In the genomic region with DNA sequence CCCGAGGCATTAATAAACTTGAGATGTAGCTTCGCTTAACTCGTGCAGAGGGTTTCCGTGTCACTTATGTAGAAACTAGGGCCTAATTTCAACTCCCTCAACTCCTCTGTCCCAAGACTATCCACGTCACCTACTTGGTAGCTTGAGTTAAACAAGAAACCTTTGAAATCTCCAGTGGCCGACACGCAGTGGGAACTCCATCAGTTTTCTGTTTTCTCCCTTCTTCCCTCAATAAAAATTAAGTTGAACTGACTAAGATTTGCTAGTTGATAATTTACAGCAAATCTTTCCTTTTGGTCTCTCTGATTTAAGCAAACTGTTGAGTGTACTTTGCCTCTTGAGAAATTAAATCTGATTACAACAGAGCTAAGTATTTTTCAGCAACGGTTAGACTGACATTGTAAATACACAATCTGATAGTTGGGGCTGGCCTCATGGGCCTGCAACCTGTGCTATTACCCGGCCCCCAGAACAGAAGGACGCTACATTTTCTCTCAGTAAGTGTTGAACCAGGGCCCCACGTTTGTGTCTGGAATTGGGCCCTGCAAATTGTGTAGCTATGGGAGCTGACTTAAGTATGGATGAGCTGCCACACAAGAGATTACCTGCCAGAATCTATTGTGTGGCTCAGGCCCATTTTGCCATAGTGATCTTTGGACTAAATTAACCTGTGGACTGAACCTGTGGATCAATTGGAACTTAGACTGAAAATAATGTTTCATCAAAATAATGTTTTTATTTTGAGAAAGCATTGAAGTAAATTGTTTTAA, we compare ENCODE assay signal across 8 cellular contexts. TPM values are rescaled to one million over a fixed set of nuclear protein-coding genes. Genes with fewer than 3 reads are reported as not detected.
DNase-seq lines count a peak whose midpoint lies in the region; ATAC-seq and TF ChIP-seq lines count a peak whose summit lies in the region.

No MANE protein-coding gene starts in this region.

- H3K4ac ChIP-seq in IMR-90 (ENCODE audit: low read depth, low read length), result peak overlapping the region; percentile 91

- H3K9me3 ChIP-seq in IMR-90 (ENCODE audit: control insufficient read depth, insufficient read depth, low read length), result no peaks in the 10 kb centered on the region
- no peaks in the 10 kb centered on the region for H3K9me3 ChIP-seq in body of pancreas
- no peaks in the 10 kb centered on the region for H3K9me3 ChIP-seq in lower lobe of right lung
- H3K9me3 ChIP-seq in transverse colon, result no peaks in the 10 kb centered on the region

- H3K36me3 ChIP-seq in ACC112 (ENCODE audit: insufficient read depth, low read length) (no peaks in the 10 kb centered on the region), IMR-90 (ENCODE audit: control insufficient read depth, insufficient read depth, low read length) (peaks cover 1% of the 10 kb centered on the region; the same call in 1 of the 2 replicates), body of pancreas (replicated peaks in 1 of 2; ENCODE audit: insufficient read depth in 1 of 2, low read depth in 2 of 2) (no peaks in the 10 kb centered on the region), lower lobe of right lung (no peaks in the 10 kb centered on the region), transverse colon (no peaks in the 10 kb centered on the region)

- H3K9me1 ChIP-seq in IMR-90 (ENCODE audit: insufficient read depth, low read length), result peaks cover 5% of the 10 kb centered on the region; the same call in 1 of the 2 replicates

- peak overlapping the region; percentile 66 for H3K18ac ChIP-seq in IMR-90 (ENCODE audit: low read depth, low read length)

- H3K27ac ChIP-seq in ACC112 (ENCODE audit: low read depth, low read length) (peak overlapping the region; percentile 75), IMR-90 (ENCODE audit: insufficient read depth, low read length) (peak overlapping the region; percentile 78), body of pancreas (peak overlapping the region; percentile 74 to 90 (median 83)), lower lobe of right lung (peak overlapping the region; percentile 95), transverse colon (peak overlapping the region; percentile 92 to 96 (median 93))

- no peak; the same call in 1 of the 2 replicates for ATAC-seq in IMR-90 (ENCODE audit: low read depth)
- no peak for ATAC-seq in body of pancreas
- peak in 1 of 2 donors; percentile 40 for ATAC-seq in lower lobe of right lung
- ATAC-seq in HG03442 (IDR thresholded peaks at IDR 0.05; ENCODE audit: unreplicated experiment), result no peak
- ATAC-seq in GM21447 (IDR thresholded peaks at IDR 0.05; ENCODE audit: unreplicated experiment), result no peak

- peak overlapping the region; percentile 65 for H2AK9ac ChIP-seq in IMR-90 (replicated peaks; ENCODE audit: low read depth, low read length, poor library complexity)

- H2AFZ ChIP-seq in ACC112 (ENCODE audit: low read length, unreplicated experiment) (peak overlapping the region; percentile 93), IMR-90 (replicated peaks; ENCODE audit: low read length, poor library complexity) (peak overlapping the region; percentile 95)

- CTCF ChIA-PET in IMR-90 (lab: Yijun Ruan, JAX), result interaction anchor here (0.6 kb wide), 2 partner anchors 554 to 1175 kb away, joined by 3 read pairs; no protein-coding TSS in a partner anchor

- H3K14ac ChIP-seq in IMR-90 (replicated peaks; ENCODE audit: low read depth, low read length), result peak overlapping the region; percentile 92

- H3K4me1 ChIP-seq in ACC112 (ENCODE audit: control insufficient read depth, insufficient read depth, low read length, unreplicated experiment), result peaks cover 40% of the 10 kb centered on the region
- H3K4me1 ChIP-seq in IMR-90 (ENCODE audit: control insufficient read depth, insufficient read depth, low read length), result peaks cover 5% of the 10 kb centered on the region
- H3K4me1 ChIP-seq in body of pancreas, result peaks cover 30% of the 10 kb centered on the region
- peaks cover 37% of the 10 kb centered on the region for H3K4me1 ChIP-seq in lower lobe of right lung
- peaks cover 10 to 49% (median 21%) of the 10 kb centered on the region in 4 donors for H3K4me1 ChIP-seq in transverse colon

- no peak for TF ChIP-seq RAD21 in IMR-90 (IDR thresholded peaks at IDR 0.05; ENCODE audit: low read length)

- peaks cover 28 to 30% of the 10 kb centered on the region in 2 experiments for H3K79me1 ChIP-seq in IMR-90 (ENCODE audit: low read depth in 1 of 2, low read length in 2 of 2)

- H3K27me3 ChIP-seq in ACC112 (ENCODE audit: insufficient read depth, low read length) (no peaks in the 10 kb centered on the region), IMR-90 (ENCODE audit: control insufficient read depth, insufficient read depth, low read length) (no peaks in the 10 kb centered on the region), body of pancreas (no peaks in the 10 kb centered on the region), lower lobe of right lung (ENCODE audit: low read depth) (no peaks in the 10 kb centered on the region), transverse colon (no peaks in the 10 kb centered on the region)

- TF ChIP-seq EP300 in transverse colon (IDR thresholded peaks at IDR 0.05; ENCODE audit: low read depth), result no peak

- H4K8ac ChIP-seq in IMR-90 (ENCODE audit: low read depth in 2 of 2, low read length in 2 of 2), result peak overlapping the region; percentile 91 to 99

- dilution Hi-C loops in IMR-90 (cut with HindIII; ENCODE audit: low sequenced_read_pairs, unreplicated experiment), result no loop called here

- peak overlapping the region; percentile 52 for H2BK5ac ChIP-seq in IMR-90 (ENCODE audit: low read depth, low read length, poor library complexity, severe bottlenecking)

- H2BK15ac ChIP-seq in IMR-90 (ENCODE audit: low read depth, low read length), result peak overlapping the region; percentile 38; the same call in 2 of the 3 replicates

- DNase-seq in IMR-90 (peak; percentile 48), body of pancreas (peak in 1 of 4 donors; percentile 9), lower lobe of right lung (no peak), transverse colon (no peak), DMS153 (lab: John Stamatoyannopoulos, UW) (no peak)

- 40% methylated on average over 2 of the region's 11 CpGs; no CpG with 5 or more reads in 1 of the 2 experiments for WGBS in IMR-90 (ENCODE audit: extremely low coverage in 2 of 2, insufficient read length in 1 of 2), 2 experiments
- WGBS in body of pancreas, 2 donors, result 18 to 25% methylated on average over 11 of the region's 11 CpGs
- WGBS in transverse colon (ENCODE audit: low coverage in 1 of 2), 2 donors, result 24 to 28% methylated on average over 5 to 11 of the region's 11 CpGs

- H4K5ac ChIP-seq in IMR-90 (ENCODE audit: low read depth, low read length), result peak overlapping the region; percentile 82

- TF ChIP-seq CTCF in IMR-90 (conservative IDR thresholded peaks at IDR 0.05; ENCODE audit: low read depth, low read length) (no peak), body of pancreas (IDR thresholded peaks at IDR 0.05) (no peak), lower lobe of right lung (IDR thresholded peaks at IDR 0.05) (no peak), transverse colon (IDR thresholded peaks at IDR 0.05) (no peak)

- TF ChIP-seq POLR2A in IMR-90 (IDR thresholded peaks at IDR 0.05; ENCODE audit: low read depth, low read length) (no peak), body of pancreas (IDR thresholded peaks at IDR 0.05) (no peak), transverse colon (IDR thresholded peaks at IDR 0.05) (no peak)

- POLR2A ChIA-PET in IMR-90 (lab: Charles Lee; ENCODE audit: unreplicated experiment), result interaction anchor here (0.6 kb wide), 1 partner anchor 13 kb away, joined by 3 read pairs; no protein-coding TSS in a partner anchor

- H4K91ac ChIP-seq in IMR-90 (ENCODE audit: insufficient read depth, low read depth, low read length), result peak overlapping the region; percentile 89

- in situ Hi-C loops in IMR-90 (cut with MboI; ENCODE audit: low sequenced_read_pairs), result no loop called here
- in situ Hi-C loops in transverse colon (cut with MboI; ENCODE audit: low pct_ligation_motif_present in 1 of 4, low pct_unique_long_range_greater_than_20kb in 1 of 4, low sequenced_read_pairs in 3 of 4), result no loop called here

- H2AK5ac ChIP-seq in IMR-90 (ENCODE audit: low read depth, low read length), result no peak overlapping the region

- H4K20me1 ChIP-seq in IMR-90 (ENCODE audit: insufficient read depth, low read length), result no peaks in the 10 kb centered on the region; the same call in 1 of the 2 replicates

- H2BK20ac ChIP-seq in IMR-90 (ENCODE audit: low read depth, low read length), result 0 out of 2 replicates have a peak overlapping the region, but pooled peaks have one; percentile 1

- H3K4me3 ChIP-seq in ACC112 (ENCODE audit: low read depth, low read length) (peak overlapping the region; percentile 93), IMR-90 (ENCODE audit: insufficient read depth, low read depth, low read length) (peak overlapping the region; percentile 84), body of pancreas (peak overlapping the region in 1 of 2 donors; percentile 84), lower lobe of right lung (peak overlapping the region; percentile 91), transverse colon (peak overlapping the region; percentile 60 to 96 (median 70))

- peak overlapping the region; percentile 78 for H2BK120ac ChIP-seq in IMR-90 (ENCODE audit: low read depth, low read length)

- H3K9ac ChIP-seq in IMR-90 (ENCODE audit: low read depth, low read length), result peak overlapping the region; percentile 69

- peak overlapping the region; percentile 78 for H3K23ac ChIP-seq in IMR-90 (ENCODE audit: low read depth, low read length)

- H3K4me2 ChIP-seq in IMR-90 (ENCODE audit: low read depth, low read length), result peak overlapping the region; percentile 71

- intact Hi-C loops in IMR-90 (cut with micrococcal nuclease), result loop anchor here (1.0 kb wide), 1 partner anchor 243 kb away; no protein-coding TSS in a partner anchor
- intact Hi-C loops in body of pancreas (cut with DNase I), result no loop called here
- intact Hi-C loops in lower lobe of right lung (cut with DNase I), result no loop called here
- intact Hi-C loops in transverse colon (cut with DNase I; ENCODE audit: low total_unique reads), result no loop called here

- peaks cover 40% of the 10 kb centered on the region for H3K79me2 ChIP-seq in ACC112 (ENCODE audit: control insufficient read depth, insufficient read depth, low read length, unreplicated experiment)

- BruUV-seq in IMR-90 (replicated peaks; lab: Mats Ljungman, UMichigan), result no TSS peak

- H3K56ac ChIP-seq in IMR-90 (ENCODE audit: extremely low read depth, insufficient read depth, low read length), result peak overlapping the region; percentile 24

TF ChIP-seq in IMR-90, 13 proteins besides CTCF, POLR2A, EP300 and RAD21 (continues in another document):
- TF ChIP-seq MAZ (IDR thresholded peaks at IDR 0.05; ENCODE audit: borderline replicate concordance, low read depth, low read length) (no peak), CHD1 (IDR thresholded peaks at IDR 0.05; ENCODE audit: low read depth, low read length) (no peak)

RNA-seq across cellular contexts. Expression of a gene that starts 0.7 kb away (rescaled TPM):
- total RNA-seq in IMR-90 (2012; rRNA removed), result 108 and 135 TPM in 2 replicates
- 80.9 and 90.4 TPM in 2 replicates for polyA plus RNA-seq in IMR-90 (2012; rRNA removed)
- 23.2 and 34.5 TPM in 2 replicates for polyA plus RNA-seq in IMR-90 (2012; cell fraction: cytosol; rRNA removed)
- polyA plus RNA-seq in IMR-90 (2012; cell fraction: nucleus; rRNA removed; ENCODE audit: low replicate concordance), result 5.5 and 56.5 TPM in 2 replicates
- 10 to 100 TPM; 24.4 to 45.4 TPM for total RNA-seq in body of pancreas
- 94.6 TPM for total RNA-seq in lower lobe of right lung
- total RNA-seq in transverse colon, result 100 to 1,000 TPM in 1 of 4 donors, 10 to 100 TPM in 3; 15.7 to 102 (median 60.6) TPM
